ENCODE assay signal across 10 cellular contexts in the genomic region with DNA sequence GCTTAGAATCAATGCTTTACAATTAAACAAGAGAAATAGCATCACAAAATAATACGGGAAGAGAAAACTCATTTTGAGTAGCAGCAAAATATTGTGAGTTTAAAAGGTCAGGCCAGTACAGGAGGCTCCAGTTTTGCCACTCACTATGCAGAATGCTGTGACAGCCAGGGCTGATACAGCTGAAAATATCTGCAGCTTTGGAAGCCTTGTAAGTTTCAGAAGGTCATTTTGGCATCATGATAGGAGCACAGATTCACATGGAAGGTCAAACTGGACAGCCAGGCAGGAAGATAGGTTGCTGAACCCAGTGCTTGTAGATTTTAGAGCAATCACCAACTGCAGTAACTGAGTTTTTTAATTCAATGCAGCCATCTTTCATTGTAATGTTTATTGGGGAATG. TPM values are rescaled to one million over a fixed set of nuclear protein-coding genes. Genes with fewer than 3 reads are reported as not detected.
DNase-seq lines count a peak whose midpoint lies in the region; ATAC-seq, FAIRE-seq and TF ChIP-seq lines count a peak whose summit lies in the region.
"Had no signal": no experiment of that assay in that cellular context is flagged by ENCODE, and none has a peak within 500 bp of the region (broad histone marks: within the 10 kb centered on the region; RNA-seq: fewer than 3 reads in every experiment).

No MANE protein-coding gene starts in this region.

- TF ChIP-seq CTCF in GM12878 (IDR thresholded peaks at IDR 0.05 in 2 of 3, conservative IDR thresholded peaks at IDR 0.05 in 1 of 3; ENCODE audit: control insufficient read depth in 2 of 3, extremely low read depth in 1 of 3, insufficient read depth in 1 of 3, low read depth in 3 of 3, low read length in 3 of 3) (no peak), lower lobe of right lung (IDR thresholded peaks at IDR 0.05) (no peak), mucosa of descending colon (IDR thresholded peaks at IDR 0.05) (no peak), WERI-Rb-1 (IDR thresholded peaks at IDR 0.05; ENCODE audit: low read depth, low read length) (no peak)

- peaks cover 95% of the 10 kb centered on the region for H3K79me2 ChIP-seq in GM12878 (ENCODE audit: control insufficient read depth, insufficient read depth, low read length)

- no peak overlapping the region for H2AFZ ChIP-seq in GM12878 (ENCODE audit: control insufficient read depth, low read depth, low read length)

- SMC1A ChIA-PET in GM12878 (lab: Charles Lee; ENCODE audit: uncharacterized antibody, unreplicated experiment), result interaction anchor here (1.0 to 10.3 kb wide), 15 partner anchors 8 to 160 kb away, joined by 3 to 115 read pairs (median 9); no protein-coding TSS in a partner anchor

- RAD21 ChIA-PET in GM12878 (lab: Charles Lee; ENCODE audit: unreplicated experiment), result interaction anchor here (1.0 to 7.0 kb wide), 6 partner anchors 8 to 229 kb away, joined by 5 to 53 read pairs (median 18); partner anchors contain the start of gene MBNL1

- H4K20me1 ChIP-seq in GM12878 (ENCODE audit: control insufficient read depth, insufficient read depth), result no peaks in the 10 kb centered on the region; the same call in 1 of the 2 replicates

- peaks cover 5% of the 10 kb centered on the region; the same call in 2 of the 3 replicates for H3K9me3 ChIP-seq in GM12878 (replicated peaks; ENCODE audit: control insufficient read depth, insufficient read depth, low read length)
- H3K9me3 ChIP-seq in lower lobe of right lung, result no peaks in the 10 kb centered on the region
- H3K9me3 ChIP-seq in mucosa of descending colon, result no peaks in the 10 kb centered on the region
- no peaks in the 10 kb centered on the region for H3K9me3 ChIP-seq in WERI-Rb-1 (ENCODE audit: severe bottlenecking)

- H3K9ac ChIP-seq in GM12878 (ENCODE audit: control insufficient read depth, insufficient read depth, low read length), result no peak overlapping the region

- 40% methylated on average over 1 of the region's 1 CpG for WGBS in GM12878 (ENCODE audit: insufficient coverage, insufficient replicate concordance, low lambda C conversion rate, missing lambda C conversion rate)

- no peak for FAIRE-seq in GM12878 (lab: Jason Lieb, UNC)

- H3K27ac ChIP-seq in GM12878 (ENCODE audit: control insufficient read depth, insufficient read depth), result no peak overlapping the region; the same call in 1 of the 2 replicates
- peak overlapping the region; percentile 9 for H3K27ac ChIP-seq in lower lobe of right lung
- no peak overlapping the region for H3K27ac ChIP-seq in WERI-Rb-1
- H3K27ac ChIP-seq: brain microvascular endothelial cell had no signal

- no TSS peak for BruUV-seq in GM12878 (replicated peaks; lab: Mats Ljungman, UMichigan)

- intact Hi-C loops in Right ventricle myocardium inferior (cut with DNase I) (no loop called here), cardiac septum (cut with DNase I) (no loop called here), GM12878 (cut with micrococcal nuclease; ENCODE audit: unreplicated experiment) (no loop called here), lower lobe of right lung (cut with DNase I) (no loop called here), mucosa of descending colon (cut with DNase I, micrococcal nuclease) (no loop called here)

- no peak for TF ChIP-seq POLR2A in GM12878 (IDR thresholded peaks at IDR 0.05; ENCODE audit: low read depth, low read length)

- peak; percentile 73 for ATAC-seq in Right ventricle myocardium inferior
- no peak for ATAC-seq in GM12878
- ATAC-seq in lower lobe of right lung, result no peak
- ATAC-seq in mucosa of descending colon, result no peak

- POLR2A ChIA-PET in GM12878 (lab: Charles Lee), result interaction anchor here (0.7 to 4.8 kb wide), 4 partner anchors 8 to 24 kb away, joined by 3 to 24 read pairs (median 6); no protein-coding TSS in a partner anchor

- TF ChIP-seq RAD21 in GM12878 (IDR thresholded peaks at IDR 0.05; ENCODE audit: insufficient read depth, low read depth, low read length), result no peak

- H3K36me3 ChIP-seq in GM12878 (ENCODE audit: control insufficient read depth in 2 of 2, insufficient read depth in 2 of 2, low read length in 1 of 2) (no peaks in the 10 kb centered on the region), lower lobe of right lung (no peaks in the 10 kb centered on the region), mucosa of descending colon (ENCODE audit: low read depth) (no peaks in the 10 kb centered on the region), WERI-Rb-1 (no peaks in the 10 kb centered on the region)
- H3K36me3 ChIP-seq: brain microvascular endothelial cell had no signal

- TF ChIP-seq EP300 in GM12878 (IDR thresholded peaks at IDR 0.05; ENCODE audit: borderline replicate concordance in 1 of 2, control insufficient read depth in 1 of 2, low read depth in 2 of 2, low read length in 2 of 2), result no peak

- in situ Hi-C loops in GM12878 (cut with MboI), result no loop called here

- H3K27me3 ChIP-seq in GM12878 (replicated peaks in 1 of 2; ENCODE audit: control insufficient read depth in 2 of 2, insufficient read depth in 2 of 2, low read length in 1 of 2) (no peaks in the 10 kb centered on the region), lower lobe of right lung (ENCODE audit: low read depth) (no peaks in the 10 kb centered on the region), WERI-Rb-1 (ENCODE audit: insufficient read depth, low read depth, severe bottlenecking) (peaks cover 4% of the 10 kb centered on the region)
- H3K27me3 ChIP-seq: brain microvascular endothelial cell had no signal

- CTCF ChIA-PET in GM12878 (lab: Yijun Ruan, JAX), result interaction anchor here (1.2 to 6.0 kb wide), 5 partner anchors 17 to 160 kb away, joined by 3 to 34 read pairs (median 10); no protein-coding TSS in a partner anchor

- H3K4me1 ChIP-seq in GM12878 (ENCODE audit: control insufficient read depth, insufficient read depth, low read length) (peaks cover 35% of the 10 kb centered on the region), lower lobe of right lung (peaks cover 87% of the 10 kb centered on the region), mucosa of descending colon (ENCODE audit: low read depth) (peaks cover 26% of the 10 kb centered on the region)

- DNase-seq in Right ventricle myocardium inferior (ENCODE audit: missing footprints) (no peak), cardiac septum (ENCODE audit: low spot score) (no peak), GM12878 (ENCODE audit: low read depth, low spot score) (no peak), lower lobe of right lung (no peak), mucosa of descending colon (no peak), WERI-Rb-1 (no peak), NCI-H526 (lab: John Stamatoyannopoulos, UW) (no peak), GM19240 (ENCODE audit: insufficient read length, low spot score) (no peak)
- DNase-seq: brain microvascular endothelial cell, C1 segment of cervical spinal cord had no signal

- H3K4me2 ChIP-seq in GM12878 (ENCODE audit: control insufficient read depth, insufficient read depth), result peak overlapping the region; percentile 43

- H3K4me3 ChIP-seq in GM12878 (0 out of 2 replicates have a peak overlapping the region, but pooled peaks have one; percentile 15), lower lobe of right lung (no peak overlapping the region), mucosa of descending colon (no peak overlapping the region), WERI-Rb-1 (ENCODE audit: low read depth, low read length) (no peak overlapping the region)

TF ChIP-seq in GM12878, 131 proteins besides CTCF, POLR2A, EP300 and RAD21 (continues in another document):
- no peak for TF ChIP-seq RAD51 (IDR thresholded peaks at IDR 0.05)
- TF ChIP-seq KLF5 (IDR thresholded peaks at IDR 0.05; ENCODE audit: partially characterized antibody), result no peak
- no peak for TF ChIP-seq BCLAF1 (IDR thresholded peaks at IDR 0.05)
- TF ChIP-seq IKZF1 (conservative IDR thresholded peaks at IDR 0.05), result no peak
- TF ChIP-seq HDAC6 (IDR thresholded peaks at IDR 0.05; ENCODE audit: unreplicated experiment), result no peak

RNA-seq across cellular contexts. Expression of gene MBNL1, which starts 14.1 kb away (rescaled TPM):
- total RNA-seq in Right ventricle myocardium inferior (180 TPM), cardiac septum (178 TPM), GM12878 (2014; rRNA removed) (337 and 351 TPM in 2 replicates), GM12878 (2014; rRNA removed; fragmentation: Illumina TruSeq; extraction: Trizol) (218 TPM in 2 replicates), GM12878 (2021) (239 and 247 TPM in 2 replicates), lower lobe of right lung (235 TPM), mucosa of descending colon (100 to 1,000 TPM; 184 to 381 (median 215) TPM)
- total RNA-seq in GM12878 (2013; cell fraction: nucleolus; rRNA removed), result 485 and 489 TPM in 2 replicates
- polyA plus RNA-seq in GM12878 (2011; ENCODE audit: low read depth), result 64.8 TPM
- polyA plus RNA-seq in GM12878 (2011; rRNA removed) (80.9 and 82.1 TPM in 2 replicates), GM12878 (2014; fragmentation: Illumina TruSeq; extraction: Trizol) (200 and 216 TPM in 2 replicates), GM12878 (2014; fragmentation: Nextera tagmentation; extraction: Ambion mirVana) (10 to 100 TPM; 59.6 to 73.3 TPM), GM12878 (2014; rRNA removed) (132 and 143 TPM in 2 replicates), GM12878 (2016; fragmentation: Nextera tagmentation; extraction: Ambion mirVana) (100 to 1,000 TPM; 141 to 146 TPM)
- polyA plus RNA-seq in GM12878 (2011; cell fraction: cytosol; rRNA removed), result 104 and 129 TPM in 2 replicates
- polyA plus RNA-seq in GM12878 (2011; cell fraction: nucleus; rRNA removed), result 52.1 and 62.2 TPM in 2 replicates
- 94.4 and 94.6 TPM in 2 replicates for polyA plus RNA-seq in GM12878 (2012)
- 286 and 329 TPM in 2 replicates for polyA minus RNA-seq in GM12878 (2011; rRNA and poly(A)+ RNA removed)
- 138 and 193 TPM in 2 replicates for polyA minus RNA-seq in GM12878 (2011; cell fraction: cytosol; rRNA and poly(A)+ RNA removed)
- polyA minus RNA-seq in GM12878 (2011; cell fraction: nucleus; rRNA and poly(A)+ RNA removed), result 137 and 215 TPM in 2 replicates
